29 cellular contexts compared by ENCODE assay signal in genomic region chr14:80768646-80769045, GRCh38.
"Had no signal": no experiment of that assay in that cellular context is flagged by ENCODE, and none has a peak within 500 bp of the region (broad histone marks: within the 10 kb centered on the region; RNA-seq: fewer than 3 reads in every experiment).

No MANE protein-coding gene starts in this region.

- H3K36me3 ChIP-seq: ascending aorta, Peyer's patch, SJSA1 had no signal

- FAIRE-seq: TTC549 had no signal

- H3K27me3 ChIP-seq: ascending aorta, Peyer's patch, SJSA1 had no signal

- H3K27ac ChIP-seq: ascending aorta, KMS-11, Peyer's patch, SJSA1 had no signal

- ATAC-seq: activated CD8-positive, alpha-beta T cell treated with anti-CD3 and anti-CD28 coated beads, Interleukin-2, amount 10 ng/mL, durations not matched to agents 7 days and 5 days; PC-3 had no signal

- H3K4me2 ChIP-seq: KMS-11, SK-N-SH had no signal

- DNase-seq: activated CD4-positive, alpha-beta T cell treated with anti-CD3 and anti-CD28 coated beads, Interleukin-2, amount 10 ng/mL, durations not matched to agents 24 days and 14 days; activated CD4-positive, alpha-beta T cell treated with anti-CD3 and anti-CD28 coated beads, Interleukin-2, amount 50 U/mL, for 4 hours; activated CD8-positive, alpha-beta T cell treated with anti-CD3 and anti-CD28 coated beads, Interleukin-2, amount 10 ng/mL, durations not matched to agents 7 days and 5 days; activated gamma-delta T cell; activated naive CD4-positive, alpha-beta T cell treated with Interleukin-2 at 50 U/mL for 16 hours; activated naive CD8-positive, alpha-beta T cell treated with anti-CD3 and anti-CD28 coated beads, Interleukin-2, amount 10 ng/mL, durations not matched to agents 7 days and 5 days; activated T-cell treated with anti-CD3 and anti-CD28 coated beads, Interleukin-2, amount 50 U/mL, for 24 hours; amygdala; caudate nucleus; NCI-H1092 treated with DMSO at 0.1 percent for 48 hours; NCI-H1417; NCI-H146; NCI-H187; NCI-H2029 treated with DMSO at 0.1 percent for 48 hours; NCI-H2107; NCI-H2171; NCI-H510A; NCI-H526; NCI-H748 treated with DMSO at 0.1 percent for 48 hours; NK-92 treated with Interleukin-12 subunit alpha and Interleukin-12 subunit beta, amount 100 ng/mL, for 24 hours; PC-3; Peyer's patch; RPMI8226; SHP77 treated with DMSO at 0.1 percent for 48 hours; SK-N-SH had no signal

- H3K9ac ChIP-seq: KMS-11, SK-N-SH had no signal

- H3K4me3 ChIP-seq: ascending aorta, Peyer's patch, SJSA1 had no signal

- H3K9me3 ChIP-seq: ascending aorta, Peyer's patch, SJSA1, SK-N-SH had no signal

- H3K4me1 ChIP-seq: ascending aorta, Peyer's patch had no signal
